ENCODE assay signal across 32 cellular contexts in the genomic region with DNA sequence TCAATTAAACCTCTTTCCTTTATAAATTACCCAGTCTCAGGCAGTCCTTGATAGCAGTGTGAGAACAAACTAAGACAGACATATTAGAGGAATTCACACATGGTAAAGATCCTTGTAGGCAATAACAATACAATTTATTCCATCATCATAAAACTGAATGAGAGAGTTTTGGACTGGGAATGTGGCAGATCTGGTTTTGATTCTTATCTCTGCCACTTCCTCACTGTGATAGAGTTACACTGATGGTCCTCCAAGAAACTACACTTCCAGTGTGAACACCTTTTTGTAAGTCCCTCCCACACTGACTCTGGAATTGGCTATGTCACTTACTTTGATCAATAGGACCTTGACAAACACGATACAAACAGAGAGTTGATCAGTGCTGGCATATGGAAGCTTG. TPM values are rescaled to one million over a fixed set of nuclear protein-coding genes. Genes with fewer than 3 reads are reported as not detected.
"Had no signal": no experiment of that assay in that cellular context is flagged by ENCODE, and none has a peak within 500 bp of the region (broad histone marks: within the 10 kb centered on the region; RNA-seq: fewer than 3 reads in every experiment).

No MANE protein-coding gene starts in this region.

- H3K9me3 ChIP-seq: ascending aorta, breast epithelium had no signal

- DNase-seq: activated CD4-positive, alpha-beta memory T cell treated with anti-CD3 and anti-CD28 coated beads for 36 hours; activated CD4-positive, alpha-beta T cell treated with anti-CD3 and anti-CD28 coated beads for 36 hours; activated CD4-positive, alpha-beta T cell treated with anti-CD3 and anti-CD28 coated beads, Interleukin-2, amount 10 ng/mL, durations not matched to agents 24 days and 14 days; activated CD4-positive, CD25-positive, alpha-beta regulatory T cell; activated CD4-positive, CD25-positive, alpha-beta regulatory T cell treated with anti-CD3 and anti-CD28 coated beads, Interleukin-2, amount 50 U/mL, for 72 hours; activated CD8-positive, alpha-beta memory T cell treated with anti-CD3 and anti-CD28 coated beads, Interleukin-2, amount 10 ng/mL, durations not matched to agents 7 days and 5 days; activated CD8-positive, alpha-beta memory T cell treated with anti-CD3 and anti-CD28 coated beads, Interleukin-2, amount 50 U/mL, for 4 hours; activated CD8-positive, alpha-beta T cell treated with anti-CD3 and anti-CD28 coated beads, Interleukin-2, amount 10 ng/mL, durations not matched to agents 7 days and 5 days; activated effector memory CD4-positive, alpha-beta T cell treated with anti-CD3 and anti-CD28 coated beads, Interleukin-2, amount 50 U/mL, for 16 hours; activated naive CD4-positive, alpha-beta T cell treated with anti-CD3 and anti-CD28 coated beads, Interleukin-2, amount 10 ng/mL, durations not matched to agents 7 days and 5 days; activated naive CD8-positive, alpha-beta T cell treated with anti-CD3 and anti-CD28 coated beads, Interleukin-2, amount 10 ng/mL, durations not matched to agents 7 days and 5 days; activated T-cell treated with anti-CD3 and anti-CD28 coated beads, Interleukin-2, amount 50 U/mL, for 1 hour; activated T-cell treated with anti-CD3 and anti-CD28 coated beads, Interleukin-2, amount 50 U/mL, for 48 hours; dorsolateral prefrontal cortex; effector memory CD4-positive, alpha-beta T cell; endodermal cell; foreskin fibroblast; head of caudate nucleus; T-helper 1 cell; T-helper 17 cell; T1000 had no signal

- H3K4me1 ChIP-seq: ascending aorta, breast epithelium had no signal

- H3K4me3 ChIP-seq: ascending aorta, breast epithelium, coronary artery, dorsolateral prefrontal cortex had no signal

- H3K27ac ChIP-seq: ascending aorta, breast epithelium, coronary artery had no signal

- H3K36me3 ChIP-seq: ascending aorta, breast epithelium had no signal

- H3K27me3 ChIP-seq: ascending aorta, breast epithelium, dorsolateral prefrontal cortex had no signal

- FAIRE-seq: frontal cortex had no signal

RNA-seq across cellular contexts. Expression of a gene that starts 2.9 kb away (rescaled TPM):
- total RNA-seq: activated CD4-positive, alpha-beta memory T cell treated with anti-CD3 and anti-CD28 coated beads for 36 hours; activated CD4-positive, alpha-beta T cell treated with anti-CD3 and anti-CD28 coated beads for 36 hours; activated CD4-positive, alpha-beta T cell treated with anti-CD3 and anti-CD28 coated beads, Interleukin-2, amount 10 ng/mL, durations not matched to agents 24 days and 14 days; activated CD8-positive, alpha-beta memory T cell treated with anti-CD3 and anti-CD28 coated beads for 36 hours; activated CD8-positive, alpha-beta memory T cell treated with anti-CD3 and anti-CD28 coated beads, Interleukin-2, amount 10 ng/mL, durations not matched to agents 7 days and 5 days; activated CD8-positive, alpha-beta T cell treated with anti-CD3 and anti-CD28 coated beads, Interleukin-2, amount 10 ng/mL, durations not matched to agents 7 days and 5 days; activated naive CD4-positive, alpha-beta T cell treated with anti-CD3 and anti-CD28 coated beads, Interleukin-2, amount 50 U/mL, for 72 hours; activated naive CD8-positive, alpha-beta T cell treated with anti-CD3 and anti-CD28 coated beads, Interleukin-2, amount 10 ng/mL, durations not matched to agents 7 days and 5 days; activated T-helper 1 cell treated with anti-CD3 and anti-CD28 coated beads, Interleukin-12 subunit alpha, Interleukin-12 subunit beta, Interleukin-2, Interleukin-4 antibody, amounts not matched to agents 30 ng/mL and 10 ng/mL and 1 ng/mL, durations not matched to agents 14 hours and 24 hours and 36 hours; activated T-helper 2 cell treated with anti-CD3 and anti-CD28 coated beads, Interferon-gamma antibody, Interleukin-2, Interleukin-4, amounts not matched to agents 10 μg/mL and 5 μg/mL and 100 μg/mL, durations not matched to agents 14 hours and 24 hours and 36 hours; ascending aorta; cardiac septum; epithelial cell of proximal tubule; esophagus mucosa; T-helper 17 cell had no signal
